ENCODE assay signal across 8 cellular contexts in the genomic region with DNA sequence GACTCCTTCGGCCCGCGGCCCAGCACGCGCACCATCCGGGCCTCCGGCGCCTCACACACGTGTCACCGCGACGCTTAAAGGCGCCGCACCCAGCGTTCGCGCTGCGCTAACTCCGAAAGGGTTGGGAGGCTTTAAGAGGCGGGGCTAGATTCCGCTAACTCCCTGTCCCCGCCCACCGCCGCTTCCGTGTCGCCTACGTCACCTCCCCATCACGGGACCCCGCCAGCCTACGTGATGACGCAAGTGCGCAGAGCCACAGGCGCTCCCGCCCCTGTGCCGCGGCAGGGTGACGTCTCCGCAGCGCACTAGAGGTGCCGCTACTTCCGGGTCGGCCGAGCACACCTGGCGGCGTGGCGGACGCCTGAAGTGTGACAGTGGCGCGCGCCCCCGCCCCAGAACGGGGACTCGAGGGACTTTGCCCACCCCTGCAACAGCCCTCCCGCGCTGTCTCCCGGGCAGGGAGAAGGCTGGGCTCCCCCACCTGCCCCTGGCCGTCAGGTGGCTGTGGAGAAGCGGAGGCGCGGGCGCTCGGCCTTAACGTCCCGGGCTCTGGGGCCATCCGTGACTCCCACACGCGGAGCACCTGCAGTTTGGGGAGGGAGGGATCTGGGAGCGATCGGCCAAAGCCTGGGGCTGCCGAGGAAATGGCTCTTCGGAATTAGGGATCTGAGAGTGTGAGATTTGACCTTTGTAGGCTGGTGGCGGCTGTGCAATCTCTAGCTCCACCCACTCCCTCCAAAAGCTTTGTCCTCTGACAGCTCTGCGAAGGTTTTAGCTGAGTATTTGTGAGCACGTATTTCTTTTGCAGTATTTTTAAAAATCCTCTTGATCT. TPM values are rescaled to one million over a fixed set of nuclear protein-coding genes. Genes with fewer than 3 reads are reported as not detected.
A peak's percentile ranks its signal among the peaks of the same experiment; 100 is the strongest.
DNase-seq lines count a peak whose midpoint lies in the region; ATAC-seq and TF ChIP-seq lines count a peak whose summit lies in the region.

USP36 (minus strand) TSS at position 35 of the 832 bp plus-strand sequence. CDS start 4,451 bp downstream, outside the sequence.

- H3K4me3 ChIP-seq in left ventricle myocardium inferior (peak within 1 kb of the TSS; percentile 97), prostate gland (peak within 1 kb of the TSS; percentile 84 to 87), urinary bladder (ENCODE audit: low read depth, low read length) (peak within 1 kb of the TSS; percentile 81)

- peaks cover 33% of the 10 kb centered on the region for H3K4me1 Mint-ChIP-seq in T-helper 17 cell

- DNase-seq in NCI-H1694 treated with DMSO at 0.1 percent for 48 hours (lab: John Stamatoyannopoulos, UW) (peak; percentile 98), T-helper 17 cell (peak; percentile 99), amygdala (lab: John Stamatoyannopoulos, UW) (peak; percentile 73 to 100 (median 99)), left ventricle myocardium inferior (peak; percentile 100), prostate gland (ENCODE audit: low spot score) (peak; percentile 99)

- intact Hi-C loops in left ventricle myocardium inferior (cut with micrococcal nuclease) (no loop called here), prostate gland (cut with DNase I) (no loop called here)

- TF ChIP-seq CTCF in left ventricle myocardium inferior (IDR thresholded peaks at IDR 0.05; ENCODE audit: borderline replicate concordance), result no peak
- TF ChIP-seq CTCF in prostate gland (IDR thresholded peaks at IDR 0.05), result peak in 3 of 4 experiments; percentile 11 to 53 (median 52)

- ATAC-seq in HG02885 (IDR thresholded peaks at IDR 0.05; ENCODE audit: poor library complexity, unreplicated experiment) (peak; percentile 89), T-helper 17 cell (peak; percentile 85)

- H3K27ac ChIP-seq in left ventricle myocardium inferior (replicated peaks), result peak within 1 kb of the TSS; percentile 98
- peak within 1 kb of the TSS; percentile 97 for H3K27ac ChIP-seq in prostate gland
- H3K27ac ChIP-seq in urinary bladder (ENCODE audit: low read depth), result peak within 1 kb of the TSS; percentile 97

- H3K36me3 Mint-ChIP-seq in T-helper 17 cell (ENCODE audit: low read depth), result peaks cover 12% of the 10 kb centered on the region

- no peaks in the 10 kb centered on the region for H3K27me3 ChIP-seq in left ventricle myocardium inferior (ENCODE audit: low read depth)
- no peaks in the 10 kb centered on the region for H3K27me3 ChIP-seq in prostate gland (replicated peaks; ENCODE audit: insufficient read depth)

- H3K9me3 ChIP-seq in T-helper 17 cell (ENCODE audit: control insufficient read depth, low read length, poor library complexity, severe bottlenecking), result no peaks in the 10 kb centered on the region
- H3K9me3 ChIP-seq in left ventricle myocardium inferior (replicated peaks), result no peaks in the 10 kb centered on the region
- H3K9me3 ChIP-seq in prostate gland, result no peaks in the 10 kb centered on the region

- H3K36me3 ChIP-seq in left ventricle myocardium inferior, result peaks cover 15% of the 10 kb centered on the region
- H3K36me3 ChIP-seq in prostate gland, result peaks cover under 1 to 3% of the 10 kb centered on the region in 2 donors
- H3K36me3 ChIP-seq in urinary bladder (ENCODE audit: insufficient read depth), result no peaks in the 10 kb centered on the region

- peak within 1 kb of the TSS; percentile 95 for H3K27ac Mint-ChIP-seq in T-helper 17 cell

- WGBS in prostate gland, result under 1% methylated on average over 74 of the region's 74 CpGs
- under 1% methylated on average over 74 of the region's 74 CpGs for WGBS in urinary bladder

- peak; percentile 96 for TF ChIP-seq POLR2A in GM15510 (IDR thresholded peaks at IDR 0.05; ENCODE audit: borderline replicate concordance, extremely low read depth, insufficient read length)
- peak; percentile 84 for TF ChIP-seq POLR2A in prostate gland (IDR thresholded peaks at IDR 0.05)

- H3K27me3 Mint-ChIP-seq in T-helper 17 cell, result no peaks in the 10 kb centered on the region

- peak within 1 kb of the TSS; percentile 95 for H3K4me3 Mint-ChIP-seq in T-helper 17 cell

- H3K4me1 ChIP-seq in left ventricle myocardium inferior (peaks cover 31% of the 10 kb centered on the region), prostate gland (replicated peaks) (peaks cover 9% of the 10 kb centered on the region), urinary bladder (ENCODE audit: insufficient read depth) (no peaks in the 10 kb centered on the region)

RNA-seq across cellular contexts. Expression of gene USP36, which starts in this region (rescaled TPM):
- total RNA-seq in T-helper 17 cell (100 to 1,000 TPM; 418 to 474 TPM), left ventricle myocardium inferior (19.4 TPM), prostate gland (10 to 100 TPM; 31.2 to 66.6 TPM), urinary bladder (27.3 TPM)
- polyA plus RNA-seq in urinary bladder, result 28.0 TPM

Comparison
In these comparisons a context has a peak if more than half of its experiments do, and no peak if none do; other contexts are left out.
1. Peak in every context shown above with its lines: DNase-seq, ATAC-seq, H3K4me3 ChIP-seq and H3K27ac ChIP-seq.
2. RNA of gene USP36 (total RNA-seq): 418 to 474 TPM in T-helper 17 cell; 31.2 to 66.6 TPM in prostate gland, 27.3 TPM in urinary bladder (single experiment) and 19.4 TPM in left ventricle myocardium inferior (single experiment); every median in the first group is over 4 times any median in the second.